ENCODE assay signal across 28 cellular contexts in genomic region chr12:86389949-86390348, GRCh38.
A peak's percentile ranks its signal among the peaks of the same experiment; 100 is the strongest.
DNase-seq lines count a peak whose midpoint lies in the region; ATAC-seq and TF ChIP-seq lines count a peak whose summit lies in the region.
"Had no signal": no experiment of that assay in that cellular context is flagged by ENCODE, and none has a peak within 500 bp of the region (broad histone marks: within the 10 kb centered on the region; RNA-seq: fewer than 3 reads in every experiment).

No MANE protein-coding gene starts in this region.

- peak; percentile 37 for DNase-seq in ELR (ENCODE audit: low read depth)
- peak; percentile 13 for DNase-seq in WERI-Rb-1
- DNase-seq in dedifferentiated amniotic fluid mesenchymal stem cell (ENCODE audit: extremely low spot score), result peak; percentile 43
- DNase-seq in mesenchymal stem cell, result peak; percentile 3
- no peak for DNase-seq in SKM-1 treated with dmso at 0.1 percent for 144 hours (lab: John Stamatoyannopoulos, UW; ENCODE audit: unreplicated experiment)
- no peak for DNase-seq in NCI-H2107 treated with DMSO at 0.1 percent for 48 hours (lab: John Stamatoyannopoulos, UW; ENCODE audit: unreplicated experiment)
- DNase-seq: activated CD4-positive, alpha-beta T cell treated with anti-CD3 and anti-CD28 coated beads for 36 hours; activated CD8-positive, alpha-beta memory T cell treated with anti-CD3 and anti-CD28 coated beads for 24 hours; activated gamma-delta T cell treated with Interleukin-2 at 50 U/mL for 16 hours; activated T-cell treated with anti-CD3 and anti-CD28 coated beads, Interleukin-2, amount 50 U/mL, for 24 hours; Caco-2; dorsolateral prefrontal cortex; hippocampal formation; immature natural killer cell; left lung; naive thymus-derived CD8-positive, alpha-beta T cell; NCI-H1048; NCI-H1694 treated with DMSO at 0.1 percent for 48 hours; NCI-H526; RPMI8226; stimulated activated CD4-positive, alpha-beta T cell treated with anti-CD3 and anti-CD28 coated beads, Interleukin-4, amount 100 ng/mL, for 1 hour; uterus had no signal

- no peak for TF ChIP-seq CTCF in WERI-Rb-1 (IDR thresholded peaks at IDR 0.05; ENCODE audit: low read depth, low read length)

- H3K36me3 ChIP-seq in WERI-Rb-1, result no peaks in the 10 kb centered on the region
- no peaks in the 10 kb centered on the region for H3K36me3 ChIP-seq in mesenchymal stem cell (ENCODE audit: control insufficient read depth in 1 of 2, insufficient read depth in 2 of 2, low read depth in 1 of 2, low read length in 2 of 2)
- H3K36me3 ChIP-seq: BLaER1 treated with 17β-estradiol and CSF1 and Interleukin-3, amounts not matched to agents 10 nM and 100 nM; gastroesophageal sphincter; left lung; uterus had no signal

- no peak overlapping the region for H2BK120ac ChIP-seq in mesenchymal stem cell (ENCODE audit: low read depth, low read length)

- no peak overlapping the region for H3K4me2 ChIP-seq in mesenchymal stem cell (ENCODE audit: low read length, poor library complexity, severe bottlenecking)
- H3K4me2 ChIP-seq: BLaER1 treated with 17β-estradiol and CSF1 and Interleukin-3, amounts not matched to agents 10 nM and 100 nM; KMS-11 had no signal

- no peak overlapping the region for H3K4ac ChIP-seq in mesenchymal stem cell (ENCODE audit: low read depth in 1 of 2, low read length in 2 of 2)

- no peak overlapping the region for H3K27ac ChIP-seq in WERI-Rb-1
- no peak overlapping the region for H3K27ac ChIP-seq in mesenchymal stem cell (ENCODE audit: low read length, poor library complexity, severe bottlenecking)
- H3K27ac ChIP-seq: BLaER1 treated with 17β-estradiol and CSF1 and Interleukin-3, amounts not matched to agents 10 nM and 100 nM; dorsolateral prefrontal cortex; gastroesophageal sphincter; KMS-11; left lung; uterus had no signal

- H4K8ac ChIP-seq in mesenchymal stem cell (ENCODE audit: low read length), result no peak overlapping the region

- no peaks in the 10 kb centered on the region for H3K79me1 ChIP-seq in mesenchymal stem cell (replicated peaks; ENCODE audit: low read length, poor library complexity, severe bottlenecking)

- H3K4me1 ChIP-seq in mesenchymal stem cell (ENCODE audit: control insufficient read depth, insufficient read depth, low read depth, low read length), result no peaks in the 10 kb centered on the region
- H3K4me1 ChIP-seq: BLaER1 treated with 17β-estradiol and CSF1 and Interleukin-3, amounts not matched to agents 10 nM and 100 nM; Caco-2; gastroesophageal sphincter; left lung; uterus had no signal

- H4K91ac ChIP-seq in mesenchymal stem cell (ENCODE audit: low read length), result no peak overlapping the region

- H3K9me3 ChIP-seq in WERI-Rb-1 (ENCODE audit: severe bottlenecking), result no peaks in the 10 kb centered on the region
- no peaks in the 10 kb centered on the region for H3K9me3 ChIP-seq in mesenchymal stem cell (ENCODE audit: control insufficient read depth, low read length)
- H3K9me3 ChIP-seq: BLaER1 treated with 17β-estradiol and CSF1 and Interleukin-3, amounts not matched to agents 10 nM and 100 nM; Caco-2; gastroesophageal sphincter; uterus had no signal

- H2AK5ac ChIP-seq in mesenchymal stem cell (ENCODE audit: low read length, severe bottlenecking), result no peak overlapping the region

- no peak overlapping the region for H3K18ac ChIP-seq in mesenchymal stem cell (ENCODE audit: low read depth in 1 of 2, low read length in 2 of 2)

- H2AFZ ChIP-seq in mesenchymal stem cell (ENCODE audit: low read depth, low read length), result no peak overlapping the region

- H2BK12ac ChIP-seq in mesenchymal stem cell (ENCODE audit: low read length in 2 of 2), result no peak overlapping the region

- no peak overlapping the region for H3K9ac ChIP-seq in mesenchymal stem cell (ENCODE audit: low read length)
- H3K9ac ChIP-seq: BLaER1 treated with 17β-estradiol and CSF1 and Interleukin-3, amounts not matched to agents 10 nM and 100 nM; KMS-11 had no signal

- H2BK15ac ChIP-seq in mesenchymal stem cell (ENCODE audit: low read depth, poor library complexity, severe bottlenecking), result no peak overlapping the region

- H3K27me3 ChIP-seq in WERI-Rb-1 (ENCODE audit: insufficient read depth, low read depth, severe bottlenecking), result no peaks in the 10 kb centered on the region
- no peaks in the 10 kb centered on the region for H3K27me3 ChIP-seq in mesenchymal stem cell (ENCODE audit: control insufficient read depth in 1 of 2, insufficient read depth in 1 of 2, low read length in 2 of 2)
- H3K27me3 ChIP-seq: BLaER1 treated with 17β-estradiol and CSF1 and Interleukin-3, amounts not matched to agents 10 nM and 100 nM; dorsolateral prefrontal cortex; gastroesophageal sphincter; left lung; uterus had no signal

- no peak overlapping the region for H3K4me3 ChIP-seq in WERI-Rb-1 (ENCODE audit: low read depth, low read length)
- no peak overlapping the region for H3K4me3 ChIP-seq in mesenchymal stem cell (ENCODE audit: insufficient read depth in 1 of 2, low read depth in 1 of 2, low read length in 2 of 2)
- H3K4me3 ChIP-seq: BLaER1 treated with 17β-estradiol and CSF1 and Interleukin-3, amounts not matched to agents 10 nM and 100 nM; dorsolateral prefrontal cortex; gastroesophageal sphincter; left lung; uterus had no signal

- ATAC-seq in HG03045 (IDR thresholded peaks at IDR 0.05; ENCODE audit: unreplicated experiment), result no peak
- ATAC-seq in GM19397 (IDR thresholded peaks at IDR 0.05; ENCODE audit: unreplicated experiment), result no peak
- ATAC-seq: activated CD4-positive, alpha-beta T cell treated with anti-CD3 and anti-CD28 coated beads for 36 hours; gastroesophageal sphincter; left lung; naive thymus-derived CD8-positive, alpha-beta T cell; stimulated activated memory B cell treated with anti-CD40 and anti-IgM and Interleukin-4, amounts not matched to agents 10 μg/mL and 1 μg/mL and 100 μg/mL, for 72 hours had no signal

- no peak overlapping the region for H3K14ac ChIP-seq in mesenchymal stem cell (ENCODE audit: low read length in 2 of 2)

- no peak overlapping the region for H2BK5ac ChIP-seq in mesenchymal stem cell (ENCODE audit: low read depth, low read length, poor library complexity, severe bottlenecking)

- WGBS in mesenchymal stem cell, result 93% methylated on average over 1 of the region's 2 CpGs

- H3K23ac ChIP-seq in mesenchymal stem cell (ENCODE audit: low read length in 2 of 2), result no peak overlapping the region

Comparison
In these comparisons a context has a peak if more than half of its experiments do, and no peak if none do; other contexts are left out.
1. DNase-seq: peak in ELR (single experiment), WERI-Rb-1 (single experiment), dedifferentiated amniotic fluid mesenchymal stem cell (single experiment) and mesenchymal stem cell (single experiment); none in SKM-1 treated with dmso at 0.1 percent for 144 hours (single experiment) and NCI-H2107 treated with DMSO at 0.1 percent for 48 hours (single experiment).